Comparison of ENCODE assay signal across 7 cellular contexts in genomic region chr3:108588616-108589015, GRCh38. TPM values are rescaled to one million over a fixed set of nuclear protein-coding genes. Genes with fewer than 3 reads are reported as not detected.
DNase-seq lines count a peak whose midpoint lies in the region; TF ChIP-seq lines count a peak whose summit lies in the region.

No MANE protein-coding gene starts in this region.

- no peaks in the 10 kb centered on the region for H4K20me1 ChIP-seq in H9 (ENCODE audit: control insufficient read depth, insufficient read depth, insufficient read length)

- WGBS in H9 (ENCODE audit: extremely low coverage, insufficient read length, low lambda C conversion rate) = no CpG with 5 or more reads among the region's 10 CpGs

- H3T11ph ChIP-seq in H9 (ENCODE audit: low read length) = no peak overlapping the region

- H2AK5ac ChIP-seq in H9 (ENCODE audit: insufficient read length, low read length) = no peak overlapping the region

- no peak overlapping the region for H2AFZ ChIP-seq in H9 (ENCODE audit: low read length)

- H3K9me3 ChIP-seq in H9 (ENCODE audit: control insufficient read depth, low read depth, low read length) (no peaks in the 10 kb centered on the region), skeletal muscle tissue (ENCODE audit: control insufficient read depth in 3 of 3, low read length in 3 of 3) (no peaks in the 10 kb centered on the region)

- peak overlapping the region; percentile 69 for H3K56ac ChIP-seq in H9 (ENCODE audit: insufficient read length, low read depth, low read length)

- H3K4me1 ChIP-seq in H9 (ENCODE audit: insufficient read depth, low read length) (no peaks in the 10 kb centered on the region), skeletal muscle tissue (ENCODE audit: control insufficient read depth in 3 of 3, insufficient read depth in 3 of 3, low read length in 3 of 3) (peaks cover 6 to 13% (median 10%) of the 10 kb centered on the region in 3 donors)

- H3K4me2 ChIP-seq in H9 (ENCODE audit: insufficient read depth, insufficient read length, low read length) = peak overlapping the region; percentile 96

- peak overlapping the region; percentile 95 to 96 (median 95) for H3K4me3 ChIP-seq in skeletal muscle tissue (ENCODE audit: low read length in 3 of 3)

- TF ChIP-seq CTCF in H9 (conservative IDR thresholded peaks at IDR 0.05) = no peak

- H3K27ac Mint-ChIP-seq in H9 = peak overlapping the region; percentile 99 to 100 (median 100)

- H3K14ac ChIP-seq in H9 (ENCODE audit: insufficient read depth, low read length) = no peak overlapping the region

- peak overlapping the region; percentile 97 for H3K9ac ChIP-seq in H9 (ENCODE audit: extremely low read depth, insufficient read length, low read length)
- peak overlapping the region; percentile 87 to 98 (median 97) for H3K9ac ChIP-seq in skeletal muscle tissue (ENCODE audit: low read depth in 1 of 3, low read length in 3 of 3)

- H4K8ac ChIP-seq in H9 (replicated peaks; ENCODE audit: insufficient read length, low read depth, low read length) = no peak overlapping the region

- H3K79me1 ChIP-seq in H9 (ENCODE audit: insufficient read depth, low read depth, low read length, poor library complexity, severe bottlenecking) = no peaks in the 10 kb centered on the region

- peak overlapping the region; percentile 70 for H4K5ac ChIP-seq in H9 (ENCODE audit: insufficient read length, low read depth, low read length)

- no peak for DNase-seq in H9
- DNase-seq in SIG-M5 treated with dmso at 0.1 percent for 504 hours (lab: John Stamatoyannopoulos, UW; ENCODE audit: unreplicated experiment) = peak; percentile 85
- peak; percentile 25 for DNase-seq in fibroblast of peridontal ligament (ENCODE audit: extremely low read depth)
- no peak for DNase-seq in ureter (ENCODE audit: low spot score)
- no peak for DNase-seq in NCI-H510A (lab: John Stamatoyannopoulos, UW)
- no peak for DNase-seq in HuH-7 (ENCODE audit: low spot score)

- H3K27me3 ChIP-seq in H9 (ENCODE audit: insufficient read depth, low read length) (no peaks in the 10 kb centered on the region), skeletal muscle tissue (ENCODE audit: control insufficient read depth in 3 of 3, insufficient read depth in 3 of 3, low read length in 3 of 3) (no peaks in the 10 kb centered on the region)

- peaks cover 40 to 45% of the 10 kb centered on the region in 2 experiments for H3K4me1 Mint-ChIP-seq in H9

- no peaks in the 10 kb centered on the region for H3K9me3 Mint-ChIP-seq in H9

- no peak overlapping the region for H3K4ac ChIP-seq in H9 (ENCODE audit: low read depth, low read length)

- H2BK12ac ChIP-seq in H9 (ENCODE audit: insufficient read length, low read depth, low read length) = no peak overlapping the region

- H2BK5ac ChIP-seq in H9 (ENCODE audit: insufficient read length, low read length) = peak overlapping the region; percentile 12

- peak overlapping the region; percentile 100 for H3K4me3 Mint-ChIP-seq in H9

- no peak overlapping the region for H3K23ac ChIP-seq in H9 (ENCODE audit: insufficient read length, low read depth, low read length)

- H3K79me2 ChIP-seq in H9 (ENCODE audit: insufficient read depth, low read length) = peaks cover 18% of the 10 kb centered on the region; the same call in 1 of the 2 replicates

- H2BK20ac ChIP-seq in H9 (ENCODE audit: low read depth, low read length, poor library complexity, severe bottlenecking) = no peak overlapping the region

- H3K23me2 ChIP-seq in H9 (ENCODE audit: insufficient read length, low read depth, low read length, poor library complexity, severe bottlenecking) = peaks cover 9% of the 10 kb centered on the region

- H4K91ac ChIP-seq in H9 (ENCODE audit: insufficient read length, low read depth, low read length) = no peak overlapping the region

- H3K27me3 Mint-ChIP-seq in H9 (ENCODE audit: low read depth) = no peaks in the 10 kb centered on the region

- no peaks in the 10 kb centered on the region for H3K36me3 ChIP-seq in skeletal muscle tissue (ENCODE audit: control insufficient read depth in 3 of 3, insufficient read depth in 3 of 3, low read length in 3 of 3)

- no peak overlapping the region for H3K18ac ChIP-seq in H9 (ENCODE audit: insufficient read length, low read depth, low read length)

- no peak overlapping the region for H2BK120ac ChIP-seq in H9 (ENCODE audit: low read depth, low read length, poor library complexity, severe bottlenecking)

- H3K27ac ChIP-seq in H9 (ENCODE audit: insufficient read length, low read depth, low read length) = peak overlapping the region; percentile 70
- peak overlapping the region; percentile 90 for H3K27ac ChIP-seq in skeletal muscle tissue (ENCODE audit: low read depth, low read length)

- no peak overlapping the region for H2BK15ac ChIP-seq in H9 (ENCODE audit: low read depth, low read length)

- H3K36me3 Mint-ChIP-seq in H9 (ENCODE audit: insufficient read depth in 1 of 3, low read depth in 3 of 3) = peaks cover 4 to 16% (median 16%) of the 10 kb centered on the region in 3 experiments; a peak in 6 of 7 replicates

RNA-seq across cellular contexts. Expression of gene CIP2A, which starts 0.6 kb away (rescaled TPM):
- total RNA-seq in H9 (2021) = 34.2 and 38.8 TPM in 2 replicates
- total RNA-seq in skeletal muscle tissue = 6.8 TPM
- total RNA-seq in ureter = 7.1 TPM

RNA-seq across cellular contexts. Expression of gene DZIP3, which starts 0.9 kb away (rescaled TPM):
- total RNA-seq in H9 (2021) = 22.1 and 24.1 TPM in 2 replicates
- total RNA-seq in skeletal muscle tissue = 14.6 TPM
- 22.8 TPM for total RNA-seq in ureter

Comparison
In these comparisons a context has a peak if more than half of its experiments do, and no peak if none do; other contexts are left out.
1. DNase-seq: peak in SIG-M5 treated with dmso at 0.1 percent for 504 hours (single experiment) and fibroblast of peridontal ligament (single experiment); none in H9 (single experiment), ureter (single experiment), NCI-H510A (single experiment) and HuH-7 (single experiment).